ENCODE assay signal across 8 cellular contexts in the genomic region with DNA sequence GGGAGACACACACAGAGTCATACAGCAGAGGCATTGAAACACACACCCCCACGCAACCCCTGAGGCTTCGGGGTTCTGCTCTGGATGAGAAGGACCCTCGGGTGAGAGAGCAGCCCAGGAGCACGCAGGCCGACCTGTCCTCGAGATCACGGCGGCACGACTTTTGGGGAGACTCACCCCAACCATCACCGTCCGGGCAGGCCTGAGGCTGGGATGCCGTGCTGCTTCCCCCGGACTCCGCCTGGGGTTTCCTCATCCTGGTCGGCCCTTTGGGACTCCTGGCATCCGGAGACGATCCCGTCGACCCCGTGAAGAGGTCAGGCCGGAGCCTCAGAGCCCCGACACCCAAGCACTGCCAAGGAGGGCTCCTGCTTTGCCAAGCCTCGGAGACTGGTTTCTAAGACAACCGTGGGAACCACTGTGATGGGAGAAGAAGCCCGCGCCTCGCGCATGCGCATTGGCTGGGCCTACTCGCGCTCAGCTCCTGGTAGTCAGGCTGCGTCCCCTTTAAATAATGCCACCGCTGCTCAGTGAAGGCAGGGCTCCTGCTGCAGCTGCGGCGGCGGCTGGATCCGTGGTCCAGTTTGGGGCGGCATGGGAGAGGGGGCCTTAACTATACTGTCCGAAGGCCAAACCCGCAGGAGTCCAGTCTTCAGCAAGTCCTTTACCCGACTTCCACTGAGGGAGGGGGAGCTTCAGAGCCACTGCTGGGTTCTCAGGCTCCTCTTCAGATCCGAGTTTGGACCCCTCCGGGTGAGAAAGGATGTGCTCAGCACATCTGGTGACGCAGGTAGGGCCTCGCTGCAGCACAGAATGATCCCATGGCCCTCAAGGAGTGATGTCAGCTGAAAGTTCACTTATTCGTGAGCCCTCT.
DNase-seq lines count a peak whose midpoint lies in the region; ATAC-seq and TF ChIP-seq lines count a peak whose summit lies in the region.

No MANE protein-coding gene starts in this region.

- no peak overlapping the region for H3K9ac ChIP-seq in BLaER1

- no peaks in the 10 kb centered on the region for H3K9me3 Mint-ChIP-seq in neural crest cell

- 0 out of 2 replicates have a peak overlapping the region, but pooled peaks have one; percentile 24 for H3K4me2 ChIP-seq in BLaER1

- ATAC-seq in foreskin keratinocyte = peak; percentile 79
- no peak for ATAC-seq in GM19328 (IDR thresholded peaks at IDR 0.05; ENCODE audit: unreplicated experiment)

- no peak for TF ChIP-seq CTCF in foreskin keratinocyte (conservative IDR thresholded peaks at IDR 0.05)
- TF ChIP-seq CTCF in neural crest cell (conservative IDR thresholded peaks at IDR 0.05) = no peak
- no peak for TF ChIP-seq CTCF in suprapubic skin (IDR thresholded peaks at IDR 0.05)

- no peak overlapping the region for H3K4me3 ChIP-seq in BLaER1
- peak overlapping the region; percentile 48 for H3K4me3 ChIP-seq in suprapubic skin

- H3K27ac ChIP-seq in BLaER1 = no peak overlapping the region
- no peak overlapping the region for H3K27ac ChIP-seq in foreskin keratinocyte
- no peak overlapping the region for H3K27ac ChIP-seq in suprapubic skin

- peak overlapping the region; percentile 84 for H3K4me3 Mint-ChIP-seq in neural crest cell

- peaks cover 32% of the 10 kb centered on the region for H3K4me1 Mint-ChIP-seq in neural crest cell

- H3K27ac Mint-ChIP-seq in neural crest cell (ENCODE audit: unreplicated experiment) = no peak overlapping the region

- TF ChIP-seq EP300 in suprapubic skin (IDR thresholded peaks at IDR 0.05) = no peak

- WGBS in suprapubic skin = 34% methylated on average over 9 of the region's 46 CpGs

- H3K36me3 ChIP-seq in BLaER1 (no peaks in the 10 kb centered on the region), suprapubic skin (no peaks in the 10 kb centered on the region)

- TF ChIP-seq POLR2A in suprapubic skin (IDR thresholded peaks at IDR 0.05) = no peak

- H3K4me1 ChIP-seq in BLaER1 = peaks cover 27% of the 10 kb centered on the region
- H3K4me1 ChIP-seq in foreskin keratinocyte = no peaks in the 10 kb centered on the region
- peaks cover 32% of the 10 kb centered on the region for H3K4me1 ChIP-seq in suprapubic skin

- DNase-seq in GOT3 (lab: John Stamatoyannopoulos, UW) (peak; percentile 43), NCI-H748 (lab: John Stamatoyannopoulos, UW; ENCODE audit: unreplicated experiment) (peak; percentile 89), foreskin keratinocyte (peak in 1 of 2 donors; percentile 41), neural crest cell (ENCODE audit: low read depth, low spot score) (peak; percentile 57), suprapubic skin (ENCODE audit: low spot score in 2 of 2) (peak in 1 of 2 donors; percentile 86)
- DNase-seq in activated effector memory CD4-positive, alpha-beta T cell treated with anti-CD3 and anti-CD28 coated beads, Interleukin-2, amount 50 U/mL, for 16 hours = peak; percentile 88

- peaks cover 60% of the 10 kb centered on the region for H3K27me3 Mint-ChIP-seq in neural crest cell (ENCODE audit: low read depth)

- peaks cover 15% of the 10 kb centered on the region for H4K20me1 ChIP-seq in BLaER1

- H3K9me3 ChIP-seq in BLaER1 = no peaks in the 10 kb centered on the region
- H3K9me3 ChIP-seq in suprapubic skin = no peaks in the 10 kb centered on the region

- peaks cover 2% of the 10 kb centered on the region for H3K36me3 Mint-ChIP-seq in neural crest cell (ENCODE audit: low read depth)

- H3K27me3 ChIP-seq in BLaER1 = peaks cover 51% of the 10 kb centered on the region
- peaks cover 13% of the 10 kb centered on the region for H3K27me3 ChIP-seq in foreskin keratinocyte
- H3K27me3 ChIP-seq in suprapubic skin = peaks cover 18% of the 10 kb centered on the region
